8 cellular contexts compared by ENCODE assay signal in the genomic region with DNA sequence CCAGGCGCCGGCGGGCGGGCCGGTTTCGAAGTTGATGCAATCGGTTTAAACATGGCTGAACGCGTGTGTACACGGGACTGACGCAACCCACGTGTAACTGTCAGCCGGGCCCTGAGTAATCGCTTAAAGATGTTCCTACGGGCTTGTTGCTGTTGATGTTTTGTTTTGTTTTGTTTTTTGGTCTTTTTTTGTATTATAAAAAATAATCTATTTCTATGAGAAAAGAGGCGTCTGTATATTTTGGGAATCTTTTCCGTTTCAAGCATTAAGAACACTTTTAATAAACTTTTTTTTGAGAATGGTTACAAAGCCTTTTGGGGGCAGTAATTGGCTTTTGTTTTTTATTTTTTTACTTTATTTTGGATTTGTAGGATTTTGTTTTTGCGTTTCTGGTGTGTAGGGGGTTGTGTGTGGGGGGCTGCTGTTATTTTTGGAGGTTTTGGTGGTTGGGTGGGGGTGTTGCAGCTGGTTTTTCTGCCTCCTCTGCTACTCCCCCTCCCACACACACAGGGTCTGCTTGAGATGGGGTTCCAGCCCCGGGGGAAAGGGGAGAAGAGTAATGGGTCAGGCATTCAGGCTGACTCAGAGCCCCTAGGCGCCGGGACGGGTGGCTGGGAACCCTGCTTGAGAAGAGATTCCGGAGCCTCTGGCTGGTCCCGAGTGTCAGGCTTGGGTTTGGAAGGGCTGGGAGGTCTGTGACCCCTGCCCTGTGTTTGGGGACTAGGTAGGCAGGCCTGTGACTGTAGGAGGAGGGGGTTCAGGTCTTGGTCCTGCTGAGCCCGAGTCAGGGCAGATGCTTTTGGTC. TPM values are rescaled to one million over a fixed set of nuclear protein-coding genes. Genes with fewer than 3 reads are reported as not detected.
DNase-seq lines count a peak whose midpoint lies in the region; ATAC-seq and TF ChIP-seq lines count a peak whose summit lies in the region.

No MANE protein-coding gene starts in this region.

- no peaks in the 10 kb centered on the region for H3K9me3 Mint-ChIP-seq in activated CD8-positive, alpha-beta T cell treated with anti-CD3 and anti-CD28 coated beads, Interleukin-2, amount 10 ng/mL, durations not matched to agents 7 days and 5 days (ENCODE audit: insufficient read depth)
- H3K9me3 Mint-ChIP-seq in memory B cell: no peaks in the 10 kb centered on the region

- H4K20me1 ChIP-seq in DOHH2 (ENCODE audit: control insufficient read depth, insufficient read depth, low read depth, low read length): peaks cover 3% of the 10 kb centered on the region; the same call in 1 of the 2 replicates

- H3K9me3 ChIP-seq in DOHH2 (ENCODE audit: control insufficient read depth, insufficient read depth, low read length): no peaks in the 10 kb centered on the region

- H3K27ac ChIP-seq in DOHH2 (ENCODE audit: low read depth, low read length): peak overlapping the region; percentile 81

- ATAC-seq in HG03378 (IDR thresholded peaks at IDR 0.05; ENCODE audit: unreplicated experiment) (peak; percentile 41), memory B cell (ENCODE audit: low read depth) (peak; percentile 58), HG03139 (IDR thresholded peaks at IDR 0.05; ENCODE audit: unreplicated experiment) (no peak)
- peak; percentile 42 for ATAC-seq in activated CD8-positive, alpha-beta T cell treated with anti-CD3 and anti-CD28 coated beads, Interleukin-2, amount 10 ng/mL, durations not matched to agents 7 days and 5 days

- H3K4me3 Mint-ChIP-seq in activated CD8-positive, alpha-beta T cell treated with anti-CD3 and anti-CD28 coated beads, Interleukin-2, amount 10 ng/mL, durations not matched to agents 7 days and 5 days: peak overlapping the region; percentile 95
- peak overlapping the region; percentile 86 for H3K4me3 Mint-ChIP-seq in memory B cell

- no peaks in the 10 kb centered on the region for H3K27me3 ChIP-seq in DOHH2 (ENCODE audit: control insufficient read depth, low read length)

- H3K9me2 ChIP-seq in DOHH2 (replicated peaks; ENCODE audit: control insufficient read depth, low read length): no peaks in the 10 kb centered on the region

- H3K36me3 ChIP-seq in DOHH2 (ENCODE audit: control insufficient read depth, low read length): peaks cover 15% of the 10 kb centered on the region

- peaks cover 34% of the 10 kb centered on the region for H3K4me1 Mint-ChIP-seq in activated CD8-positive, alpha-beta T cell treated with anti-CD3 and anti-CD28 coated beads, Interleukin-2, amount 10 ng/mL, durations not matched to agents 7 days and 5 days (ENCODE audit: low read depth)
- peaks cover 15% of the 10 kb centered on the region for H3K4me1 Mint-ChIP-seq in memory B cell

- peaks cover 27% of the 10 kb centered on the region for H3K36me3 Mint-ChIP-seq in activated CD8-positive, alpha-beta T cell treated with anti-CD3 and anti-CD28 coated beads, Interleukin-2, amount 10 ng/mL, durations not matched to agents 7 days and 5 days (ENCODE audit: low read depth)
- no peaks in the 10 kb centered on the region for H3K36me3 Mint-ChIP-seq in memory B cell

- H3K4me3 ChIP-seq in DOHH2 (ENCODE audit: low read length): peak overlapping the region; percentile 96

- peaks cover 27% of the 10 kb centered on the region for H3K79me2 ChIP-seq in DOHH2 (ENCODE audit: control insufficient read depth, low read length)

- H3K27me3 Mint-ChIP-seq in activated CD8-positive, alpha-beta T cell treated with anti-CD3 and anti-CD28 coated beads, Interleukin-2, amount 10 ng/mL, durations not matched to agents 7 days and 5 days (ENCODE audit: low read depth): no peaks in the 10 kb centered on the region
- H3K27me3 Mint-ChIP-seq in memory B cell: no peaks in the 10 kb centered on the region

- DNase-seq in NCI-H82 (lab: John Stamatoyannopoulos, UW): peak; percentile 91
- peak; percentile 90 for DNase-seq in activated CD8-positive, alpha-beta T cell treated with anti-CD3 and anti-CD28 coated beads, Interleukin-2, amount 10 ng/mL, durations not matched to agents 7 days and 5 days
- peak; percentile 68 for DNase-seq in effector CD4-positive, alpha-beta T cell
- DNase-seq in memory B cell (ENCODE audit: low spot score in 2 of 2): peak in 1 of 2 donors; percentile 52
- DNase-seq in stimulated activated CD8-positive, alpha-beta memory T cell treated with anti-CD3 and anti-CD28 coated beads, Interleukin-15, amount 100 ng/mL, for 1 hour (ENCODE audit: low read depth): peak; percentile 53

- H3F3A ChIP-seq in DOHH2 (ENCODE audit: control insufficient read depth, insufficient read depth): no peaks in the 10 kb centered on the region

- H3K27ac Mint-ChIP-seq in activated CD8-positive, alpha-beta T cell treated with anti-CD3 and anti-CD28 coated beads, Interleukin-2, amount 10 ng/mL, durations not matched to agents 7 days and 5 days: peak overlapping the region; percentile 98
- H3K27ac Mint-ChIP-seq in memory B cell: peak overlapping the region; percentile 62

- POLR2A ChIA-PET in activated CD8-positive, alpha-beta T cell treated with anti-CD3 and anti-CD28 coated beads, Interleukin-2, amount 10 ng/mL, durations not matched to agents 7 days and 5 days (lab: Charles Lee): interaction anchor here (0.6 to 1.8 kb wide), 5 partner anchors 10 to 259 kb away, joined by 3 to 7 read pairs (median 4); a partner anchor contains a TSS

- H3K4me2 ChIP-seq in DOHH2 (ENCODE audit: low read length): peak overlapping the region; percentile 85

- no peak for TF ChIP-seq CTCF in DOHH2 (IDR thresholded peaks at IDR 0.05; ENCODE audit: low read depth, low read length, poor library complexity, severe bottlenecking)

- H3K4me1 ChIP-seq in DOHH2 (ENCODE audit: control insufficient read depth, low read length): peaks cover 26% of the 10 kb centered on the region

- CTCF ChIA-PET in activated CD8-positive, alpha-beta T cell treated with anti-CD3 and anti-CD28 coated beads, Interleukin-2, amount 10 ng/mL, durations not matched to agents 7 days and 5 days (lab: Charles Lee): interaction anchor here (0.9 to 2.6 kb wide), 7 partner anchors 16 to 326 kb away, joined by 3 to 9 read pairs (median 3); no protein-coding TSS in a partner anchor

RNA-seq across cellular contexts. Expression of a gene that starts 1.9 kb away (rescaled TPM):
- 10 to 100 TPM; 28.8 to 32.0 TPM for total RNA-seq in activated CD8-positive, alpha-beta T cell treated with anti-CD3 and anti-CD28 coated beads, Interleukin-2, amount 10 ng/mL, durations not matched to agents 7 days and 5 days

RNA-seq across cellular contexts. Expression of a gene that starts 39.0 kb away (rescaled TPM):
- 10 to 100 TPM; 28.7 to 30.2 TPM for total RNA-seq in activated CD8-positive, alpha-beta T cell treated with anti-CD3 and anti-CD28 coated beads, Interleukin-2, amount 10 ng/mL, durations not matched to agents 7 days and 5 days
